19 cellular contexts compared by ENCODE assay signal in the genomic region with DNA sequence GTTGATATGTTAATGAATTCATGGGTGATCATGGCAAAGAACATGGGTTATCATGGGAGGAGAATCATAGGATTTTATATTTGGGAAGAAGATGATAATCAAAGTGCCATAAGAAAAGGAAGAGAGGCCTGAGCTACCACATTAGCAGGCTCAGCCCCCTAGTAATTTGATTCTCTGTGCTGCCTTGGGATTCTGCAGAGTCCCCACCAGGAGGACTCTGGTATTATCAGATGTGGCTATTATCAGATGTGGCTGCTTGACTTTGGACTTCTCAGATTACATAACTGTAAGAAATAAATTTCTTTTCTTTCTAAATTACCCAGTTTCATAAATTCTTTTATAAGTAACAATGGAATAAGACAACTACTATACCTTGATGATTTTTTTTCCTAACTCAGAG.
DNase-seq lines count a peak whose midpoint lies in the region; ATAC-seq, FAIRE-seq and TF ChIP-seq lines count a peak whose summit lies in the region.
"Had no signal": no experiment of that assay in that cellular context is flagged by ENCODE, and none has a peak within 500 bp of the region (broad histone marks: within the 10 kb centered on the region; RNA-seq: fewer than 3 reads in every experiment).

No MANE protein-coding gene starts in this region.

- ATAC-seq in HepG2 (no peak), right lobe of liver (no peak), aorta (ENCODE audit: low FRiP score) (no peak)

- H3K9me3 ChIP-seq in HepG2 (ENCODE audit: low read length), result no peaks in the 10 kb centered on the region
- no peaks in the 10 kb centered on the region for H3K9me3 ChIP-seq in right lobe of liver
- H3K9me3 ChIP-seq in aorta (ENCODE audit: control insufficient read depth, low read length), result no peaks in the 10 kb centered on the region

- TF ChIP-seq POLR2A in HepG2 (IDR thresholded peaks at IDR 0.05; ENCODE audit: insufficient read depth in 1 of 2, low read depth in 2 of 2, low read length in 2 of 2) (no peak), right lobe of liver (IDR thresholded peaks at IDR 0.05) (no peak)

- H3K4me3 ChIP-seq in HepG2 (replicated peaks in 1 of 3; ENCODE audit: insufficient read depth in 1 of 3, low read depth in 2 of 3, low read length in 3 of 3) (no peak overlapping the region), right lobe of liver (no peak overlapping the region), fibroblast of villous mesenchyme (ENCODE audit: low read depth, low read length) (no peak overlapping the region), aorta (ENCODE audit: low read length in 2 of 2) (no peak overlapping the region)
- H3K4me3 ChIP-seq: SJCRH30 had no signal

- in situ Hi-C loops in HepG2 (cut with HindIII; ENCODE audit: extremely low pct_ligation_motif_present, low pct_unique_long_range_greater_than_20kb), result no loop called here

- H3K27me3 ChIP-seq in HepG2 (ENCODE audit: control insufficient read depth in 1 of 2, insufficient read depth in 2 of 2, low read length in 2 of 2) (no peaks in the 10 kb centered on the region), right lobe of liver (no peaks in the 10 kb centered on the region), aorta (ENCODE audit: control insufficient read depth in 1 of 2, insufficient read depth in 2 of 2, low read length in 1 of 2) (no peaks in the 10 kb centered on the region)
- H3K27me3 ChIP-seq: SJCRH30 had no signal

- no TSS peak for BruUV-seq in HepG2 (replicated peaks; lab: Mats Ljungman, UMichigan)

- intact Hi-C loops in HepG2 (cut with micrococcal nuclease; ENCODE audit: unreplicated experiment) (no loop called here), right lobe of liver (cut with DNase I) (no loop called here), aorta (cut with DNase I) (no loop called here)

- no peaks in the 10 kb centered on the region for H3K27me3 Mint-ChIP-seq in type B pancreatic cell
- H3K27me3 Mint-ChIP-seq: IgD-negative memory B cell had no signal

- no peak overlapping the region for H3K27ac Mint-ChIP-seq in type B pancreatic cell
- H3K27ac Mint-ChIP-seq: IgD-negative memory B cell had no signal

- POLR2A ChIA-PET in HepG2 (lab: Yijun Ruan, JAX), result no interaction called here

- no peaks in the 10 kb centered on the region for H4K20me1 ChIP-seq in HepG2 (ENCODE audit: insufficient read depth, low read length)

- no peaks in the 10 kb centered on the region; a peak in 1 of 5 replicates for H3K36me3 ChIP-seq in HepG2 (replicated peaks in 1 of 2; ENCODE audit: control insufficient read depth in 1 of 2, insufficient read depth in 2 of 2, low read length in 2 of 2)
- H3K36me3 ChIP-seq in right lobe of liver, result no peaks in the 10 kb centered on the region
- H3K36me3 ChIP-seq in aorta (ENCODE audit: control insufficient read depth in 1 of 2, insufficient read depth in 2 of 2, low read length in 1 of 2), result no peaks in the 10 kb centered on the region
- H3K36me3 ChIP-seq: SJCRH30 had no signal

- peak; percentile 12 for DNase-seq in HepG2 (ENCODE audit: low spot score)
- no peak for DNase-seq in right lobe of liver
- peak; percentile 41 for DNase-seq in SK-N-DZ (ENCODE audit: low spot score)
- no peak for DNase-seq in fibroblast of villous mesenchyme (ENCODE audit: low read depth)
- DNase-seq in type B pancreatic cell (ENCODE audit: extremely low spot score, unreplicated experiment), result no peak
- DNase-seq in activated T-cell treated with anti-CD3 and anti-CD28 coated beads for 4 hours, result no peak
- DNase-seq in HPDE6-E6E7 (ENCODE audit: extremely low spot score), result no peak
- no peak for DNase-seq in aorta
- DNase-seq: C1 segment of cervical spinal cord, DND-41, GDM1, MV-4-11, NCI-H1417 treated with DMSO at 0.1 percent for 48 hours, NCI-H1930, NCI-H510A, NCI-H774 had no signal

- no peaks in the 10 kb centered on the region for H3K9me3 Mint-ChIP-seq in type B pancreatic cell
- H3K9me3 Mint-ChIP-seq: IgD-negative memory B cell had no signal

- TF ChIP-seq EP300 in HepG2 (IDR thresholded peaks at IDR 0.05; ENCODE audit: low read depth in 2 of 2, low read length in 2 of 2), result no peak
- no peak for TF ChIP-seq EP300 in HepG2 (CRISPR knock-in tag; IDR thresholded peaks at IDR 0.05; ENCODE audit: borderline replicate concordance)

- H3K27ac ChIP-seq in HepG2 (ENCODE audit: extremely low read length, insufficient read depth, low read length) (no peak overlapping the region), right lobe of liver (no peak overlapping the region), aorta (ENCODE audit: low read depth in 1 of 2, low read length in 2 of 2) (no peak overlapping the region)
- H3K27ac ChIP-seq: SJCRH30 had no signal

- no peaks in the 10 kb centered on the region for H3K79me2 ChIP-seq in HepG2 (ENCODE audit: insufficient read depth, low read length)

- no peak overlapping the region for H3K4me3 Mint-ChIP-seq in type B pancreatic cell
- H3K4me3 Mint-ChIP-seq: IgD-negative memory B cell had no signal

- TF ChIP-seq CTCF in HepG2 (CRISPR knock-in tag; IDR thresholded peaks at IDR 0.05) (peak; percentile 18; the same call in 1 of the 2 replicates), right lobe of liver (IDR thresholded peaks at IDR 0.05) (no peak), fibroblast of villous mesenchyme (IDR thresholded peaks at IDR 0.05; ENCODE audit: insufficient read depth, low read depth, low read length) (peak; percentile 9), type B pancreatic cell (conservative IDR thresholded peaks at IDR 0.05) (peak; percentile 35)

- no peak overlapping the region for H3K9ac ChIP-seq in HepG2 (ENCODE audit: insufficient read depth, low read depth, low read length)

- no peak overlapping the region for H2AFZ ChIP-seq in HepG2 (ENCODE audit: low read length)

- H3K36me3 Mint-ChIP-seq in type B pancreatic cell, result peaks cover 6% of the 10 kb centered on the region

- TF ChIP-seq RAD21 in HepG2 (CRISPR knock-in tag; IDR thresholded peaks at IDR 0.05), result no peak

- H3K4me1 Mint-ChIP-seq in type B pancreatic cell (ENCODE audit: unreplicated experiment), result no peaks in the 10 kb centered on the region

- H3K4me1 ChIP-seq in HepG2 (ENCODE audit: insufficient read depth, low read length), result no peaks in the 10 kb centered on the region
- H3K4me1 ChIP-seq in right lobe of liver, result no peaks in the 10 kb centered on the region
- H3K4me1 ChIP-seq in aorta (ENCODE audit: control insufficient read depth in 1 of 2, insufficient read depth in 2 of 2, low read length in 2 of 2), result no peaks in the 10 kb centered on the region
- H3K4me1 ChIP-seq: SJCRH30 had no signal

- H3K4me2 ChIP-seq in HepG2 (ENCODE audit: low read depth, low read length), result no peak overlapping the region

- CTCF ChIA-PET in HepG2 (lab: Yijun Ruan, JAX; ENCODE audit: low intra/inter-chr PET ratio, low total read pairs), result no interaction called here

- no peak for FAIRE-seq in HepG2 (lab: Jason Lieb, UNC)
- FAIRE-seq: GM12891 had no signal

TF ChIP-seq in HepG2, 621 proteins besides CTCF, POLR2A, EP300 and RAD21:
- no peak for TF ChIP-seq SMARCC2 (IDR thresholded peaks at IDR 0.05)
- peak; percentile 47 for TF ChIP-seq STAG1 (CRISPR knock-in tag; IDR thresholded peaks at IDR 0.05)
- TF ChIP-seq HNF4A (CRISPR knock-in tag; IDR thresholded peaks at IDR 0.05), result peak; percentile 15; the same call in 1 of the 2 replicates
- TF ChIP-seq SP5 (CRISPR knock-in tag; IDR thresholded peaks at IDR 0.05; ENCODE audit: borderline replicate concordance, low read depth), result no peak

Comparison
In these comparisons a context has a peak if more than half of its experiments do, and no peak if none do; other contexts are left out.
1. DNase-seq: peak in HepG2 (single experiment) and SK-N-DZ (single experiment); none in right lobe of liver (0 of 3), fibroblast of villous mesenchyme (single experiment), type B pancreatic cell (single experiment), activated T-cell treated with anti-CD3 and anti-CD28 coated beads for 4 hours (single experiment), HPDE6-E6E7 (single experiment) and aorta (0 of 2).
2. CTCF ChIP-seq: peak in HepG2 (single experiment), fibroblast of villous mesenchyme (single experiment) and type B pancreatic cell (single experiment); none in right lobe of liver (0 of 4).